Comparison of ENCODE assay signal across 1 cellular context in the genomic region with DNA sequence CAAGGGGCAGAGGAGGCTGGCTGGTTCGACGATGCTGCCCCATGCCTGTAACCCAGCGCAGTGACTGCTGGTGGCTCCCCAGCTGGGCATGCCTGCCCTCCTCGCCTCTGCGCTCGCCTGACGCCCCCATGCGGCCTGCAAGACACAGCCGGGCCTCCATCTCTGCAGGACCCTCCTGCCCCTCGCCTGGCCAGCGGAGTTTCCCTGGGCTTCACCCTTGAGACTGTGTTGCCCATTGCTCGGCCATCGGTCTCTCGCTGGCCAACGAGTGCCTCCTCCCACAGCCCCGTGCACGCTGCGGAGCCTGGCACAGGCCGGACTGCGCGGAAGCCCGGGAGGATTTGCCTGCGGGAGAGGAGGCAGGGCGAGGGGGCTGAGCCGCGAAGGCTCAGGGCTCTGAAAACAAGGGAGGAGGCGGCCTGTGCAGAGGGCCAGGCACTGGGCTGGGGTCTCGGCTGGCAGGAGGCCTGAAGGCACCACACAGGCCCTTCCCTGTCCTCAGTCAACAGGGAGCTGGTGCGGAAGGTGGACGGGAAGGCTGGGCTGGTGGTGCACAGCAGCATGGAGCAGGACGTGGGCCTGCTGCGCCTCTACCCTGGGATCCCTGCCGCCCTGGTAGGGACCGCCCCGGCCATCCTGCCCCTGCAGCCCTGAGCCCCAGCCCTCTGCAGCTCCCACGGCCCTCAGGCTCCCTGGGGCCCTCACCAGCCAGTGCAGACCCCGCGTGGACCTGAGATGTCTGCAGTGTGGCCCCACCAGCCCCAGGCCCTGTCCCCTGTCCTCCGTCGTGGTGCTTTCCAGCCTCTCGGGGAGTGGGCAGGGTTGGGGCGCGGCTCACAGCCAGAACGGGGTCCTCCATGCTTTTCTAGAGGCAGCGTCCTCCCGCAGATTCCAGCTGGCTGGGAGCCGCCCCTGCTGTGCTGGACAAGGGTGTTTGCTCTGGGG.
A peak's percentile ranks its signal among the peaks of the same experiment; 100 is the strongest.
TF ChIP-seq lines count a peak whose summit lies in the region.

No MANE protein-coding gene starts in this region.

TF ChIP-seq in K562, 482 proteins besides CTCF, POLR2A, EP300 and RAD21:
- no peak for TF ChIP-seq ZBTB49 (CRISPR knock-in tag; IDR thresholded peaks at IDR 0.05; ENCODE audit: borderline replicate concordance)
- TF ChIP-seq, protein P1, sequence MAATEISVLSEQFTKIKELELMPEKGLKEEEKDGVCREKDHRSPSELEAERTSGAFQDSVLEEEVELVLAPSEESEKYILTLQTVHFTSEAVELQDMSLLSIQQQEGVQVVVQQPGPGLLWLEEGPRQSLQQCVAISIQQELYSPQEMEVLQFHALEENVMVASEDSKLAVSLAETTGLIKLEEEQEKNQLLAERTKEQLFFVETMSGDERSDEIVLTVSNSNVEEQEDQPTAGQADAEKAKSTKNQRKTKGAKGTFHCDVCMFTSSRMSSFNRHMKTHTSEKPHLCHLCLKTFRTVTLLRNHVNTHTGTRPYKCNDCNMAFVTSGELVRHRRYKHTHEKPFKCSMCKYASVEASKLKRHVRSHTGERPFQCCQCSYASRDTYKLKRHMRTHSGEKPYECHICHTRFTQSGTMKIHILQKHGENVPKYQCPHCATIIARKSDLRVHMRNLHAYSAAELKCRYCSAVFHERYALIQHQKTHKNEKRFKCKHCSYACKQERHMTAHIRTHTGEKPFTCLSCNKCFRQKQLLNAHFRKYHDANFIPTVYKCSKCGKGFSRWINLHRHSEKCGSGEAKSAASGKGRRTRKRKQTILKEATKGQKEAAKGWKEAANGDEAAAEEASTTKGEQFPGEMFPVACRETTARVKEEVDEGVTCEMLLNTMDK (IDR thresholded peaks at IDR 0.05; ENCODE audit: borderline replicate concordance, insufficient read depth, low read depth, low read length, poor library complexity, severe bottlenecking) = peak; percentile 5
